ENCODE assay signal across 4 cellular contexts in the genomic region with DNA sequence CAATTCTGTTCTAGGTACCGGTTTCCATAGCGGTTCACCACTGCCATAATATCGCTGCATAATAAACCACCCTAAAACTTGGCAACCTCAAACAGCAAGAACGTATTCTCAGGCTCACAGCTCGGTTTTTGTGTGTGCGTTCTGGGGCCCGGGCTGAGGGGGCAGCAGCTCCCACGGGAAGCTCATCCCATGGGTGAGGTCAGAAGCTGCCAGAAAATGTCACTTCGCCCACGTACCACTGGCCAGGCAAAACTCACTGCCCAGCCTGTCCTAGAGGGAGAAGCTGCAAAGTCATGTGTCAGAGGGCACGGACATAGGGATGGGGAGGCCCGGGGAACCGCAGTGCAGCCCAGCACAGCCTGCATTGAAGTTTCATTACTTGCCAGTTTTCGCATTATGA.
TF ChIP-seq lines count a peak whose summit lies in the region.

No MANE protein-coding gene starts in this region.

TF ChIP-seq in GM23338, 12 proteins besides CTCF, POLR2A, EP300 and RAD21:
- TF ChIP-seq JUNB (IDR thresholded peaks at IDR 0.05; ENCODE audit: unreplicated experiment) (no peak), CREB1 (CRISPR knock-in tag; IDR thresholded peaks at IDR 0.05; ENCODE audit: low read depth) (no peak), ZNF331 (CRISPR knock-in tag; IDR thresholded peaks at IDR 0.05; ENCODE audit: low read depth) (no peak), POLR2AphosphoS5 (IDR thresholded peaks at IDR 0.05; ENCODE audit: low read depth) (no peak)
TF ChIP-seq in GM23338: peak in this region for 0.

TF ChIP-seq in HEK293, 187 proteins besides CTCF, POLR2A, EP300 and RAD21:
- TF ChIP-seq ZNF140 (tag by site-specific recombination; IDR thresholded peaks at IDR 0.05) (no peak), SALL2 (tag by site-specific recombination; IDR thresholded peaks at IDR 0.05; ENCODE audit: borderline replicate concordance) (no peak), WT1 (tag by site-specific recombination; IDR thresholded peaks at IDR 0.05) (no peak), IKZF3 (tag by site-specific recombination; IDR thresholded peaks at IDR 0.05) (no peak), ZNF621 (tag by site-specific recombination; IDR thresholded peaks at IDR 0.05) (no peak), ZNF146 (tag by site-specific recombination; IDR thresholded peaks at IDR 0.05) (no peak), EGR2 (tag by site-specific recombination; IDR thresholded peaks at IDR 0.05; ENCODE audit: low read depth) (peak; percentile 34; the same call in 1 of the 2 replicates)
- TF ChIP-seq, protein P1, sequence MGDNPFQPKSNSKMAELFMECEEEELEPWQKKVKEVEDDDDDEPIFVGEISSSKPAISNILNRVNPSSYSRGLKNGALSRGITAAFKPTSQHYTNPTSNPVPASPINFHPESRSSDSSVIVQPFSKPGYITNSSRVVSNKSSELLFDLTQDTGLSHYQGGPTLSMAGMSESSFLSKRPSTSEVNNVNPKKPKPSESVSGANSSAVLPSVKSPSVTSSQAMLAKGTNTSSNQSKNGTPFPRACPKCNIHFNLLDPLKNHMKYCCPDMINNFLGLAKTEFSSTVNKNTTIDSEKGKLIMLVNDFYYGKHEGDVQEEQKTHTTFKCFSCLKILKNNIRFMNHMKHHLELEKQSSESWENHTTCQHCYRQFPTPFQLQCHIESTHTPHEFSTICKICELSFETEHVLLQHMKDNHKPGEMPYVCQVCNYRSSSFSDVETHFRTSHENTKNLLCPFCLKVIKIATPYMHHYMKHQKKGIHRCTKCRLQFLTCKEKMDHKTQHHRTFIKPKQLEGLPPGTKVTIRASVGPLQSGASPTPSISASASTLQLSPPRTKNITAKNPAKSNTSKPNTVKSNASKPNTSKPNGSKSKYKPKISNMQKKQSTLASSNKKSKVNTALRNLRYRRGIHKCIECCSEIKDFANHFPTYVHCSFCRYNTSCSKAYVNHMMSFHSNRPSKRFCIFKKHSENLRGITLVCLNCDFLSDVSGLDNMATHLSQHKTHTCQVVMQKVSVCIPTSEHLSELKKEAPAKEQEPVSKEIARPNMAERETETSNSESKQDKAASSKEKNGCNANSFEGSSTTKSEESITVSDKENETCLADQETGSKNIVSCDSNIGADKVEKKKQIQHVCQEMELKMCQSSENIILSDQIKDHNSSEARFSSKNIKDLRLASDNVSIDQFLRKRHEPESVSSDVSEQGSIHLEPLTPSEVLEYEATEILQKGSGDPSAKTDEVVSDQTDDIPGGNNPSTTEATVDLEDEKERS (tag by site-specific recombination; IDR thresholded peaks at IDR 0.05) = no peak

TF ChIP-seq in H1, 55 proteins besides CTCF, POLR2A, EP300 and RAD21:
- TF ChIP-seq ASH2L (IDR thresholded peaks at IDR 0.05; ENCODE audit: low read length) = no peak
- no peak for TF ChIP-seq HDAC2 (IDR thresholded peaks at IDR 0.05; ENCODE audit: borderline replicate concordance in 1 of 2, low read depth in 2 of 2, low read length in 2 of 2)
- TF ChIP-seq BACH1 (IDR thresholded peaks at IDR 0.05; ENCODE audit: low read length) = no peak

TF ChIP-seq in SK-N-SH treated with all-trans-retinoic acid at 6 μM for 48 hours, 23 proteins besides CTCF, POLR2A, EP300 and RAD21:
- TF ChIP-seq CSDC2 (CRISPR knock-in tag; IDR thresholded peaks at IDR 0.05) = no peak
- no peak for TF ChIP-seq TCF4 (CRISPR knock-in tag; IDR thresholded peaks at IDR 0.05; ENCODE audit: borderline replicate concordance)
- TF ChIP-seq ZC3H10 (CRISPR knock-in tag; IDR thresholded peaks at IDR 0.05) = no peak
- no peak for TF ChIP-seq SNAI2 (CRISPR knock-in tag; IDR thresholded peaks at IDR 0.05)
- no peak for TF ChIP-seq ARNTL (CRISPR knock-in tag; IDR thresholded peaks at IDR 0.05; ENCODE audit: borderline replicate concordance, low read depth)
- no peak for TF ChIP-seq RARB (CRISPR knock-in tag; IDR thresholded peaks at IDR 0.05)
- TF ChIP-seq ISL1 (CRISPR knock-in tag; IDR thresholded peaks at IDR 0.05) = no peak
- no peak for TF ChIP-seq ZNF565 (CRISPR knock-in tag; conservative IDR thresholded peaks at IDR 0.05; ENCODE audit: low read depth)
- no peak for TF ChIP-seq PPARA (CRISPR knock-in tag; IDR thresholded peaks at IDR 0.05; ENCODE audit: borderline replicate concordance)
- no peak for TF ChIP-seq ZFP30 (CRISPR knock-in tag; IDR thresholded peaks at IDR 0.05)
- TF ChIP-seq, protein P2, sequence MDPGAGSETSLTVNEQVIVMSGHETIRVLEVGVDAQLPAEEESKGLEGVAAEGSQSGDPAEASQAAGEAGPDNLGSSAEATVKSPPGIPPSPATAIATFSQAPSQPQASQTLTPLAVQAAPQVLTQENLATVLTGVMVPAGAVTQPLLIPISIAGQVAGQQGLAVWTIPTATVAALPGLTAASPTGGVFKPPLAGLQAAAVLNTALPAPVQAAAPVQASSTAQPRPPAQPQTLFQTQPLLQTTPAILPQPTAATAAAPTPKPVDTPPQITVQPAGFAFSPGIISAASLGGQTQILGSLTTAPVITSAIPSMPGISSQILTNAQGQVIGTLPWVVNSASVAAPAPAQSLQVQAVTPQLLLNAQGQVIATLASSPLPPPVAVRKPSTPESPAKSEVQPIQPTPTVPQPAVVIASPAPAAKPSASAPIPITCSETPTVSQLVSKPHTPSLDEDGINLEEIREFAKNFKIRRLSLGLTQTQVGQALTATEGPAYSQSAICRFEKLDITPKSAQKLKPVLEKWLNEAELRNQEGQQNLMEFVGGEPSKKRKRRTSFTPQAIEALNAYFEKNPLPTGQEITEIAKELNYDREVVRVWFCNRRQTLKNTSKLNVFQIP (CRISPR knock-in tag; IDR thresholded peaks at IDR 0.05; ENCODE audit: borderline replicate concordance, low read depth) = no peak
